ENCODE assay signal across 22 cellular contexts in the genomic region with DNA sequence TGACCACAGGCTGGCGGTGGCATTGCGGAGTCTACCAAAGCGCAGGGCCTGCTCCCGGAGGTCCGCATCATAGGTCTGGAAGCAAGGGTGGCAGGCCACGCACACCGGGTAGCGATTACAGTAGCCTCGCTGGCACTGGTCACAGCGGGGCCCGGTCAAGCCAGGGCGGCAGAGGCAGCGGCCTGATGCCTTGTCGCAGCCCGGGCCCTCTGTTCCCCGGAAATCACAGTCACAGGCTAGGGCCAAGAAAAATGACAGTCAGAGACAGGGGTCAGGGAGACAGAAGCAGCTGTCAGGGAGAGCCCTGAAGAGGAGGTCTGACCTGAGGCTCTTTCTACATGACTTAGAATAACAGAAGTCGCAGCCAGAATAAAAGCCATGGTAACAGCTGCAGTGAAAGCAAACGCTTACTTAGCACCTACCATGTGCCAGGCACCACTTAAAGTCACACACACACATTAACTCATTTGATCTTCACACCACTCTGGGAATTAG. TPM values are rescaled to one million over a fixed set of nuclear protein-coding genes. Genes with fewer than 3 reads are reported as not detected.
DNase-seq lines count a peak whose midpoint lies in the region; ATAC-seq, FAIRE-seq and TF ChIP-seq lines count a peak whose summit lies in the region.
"Had no signal": no experiment of that assay in that cellular context is flagged by ENCODE, and none has a peak within 500 bp of the region (broad histone marks: within the 10 kb centered on the region; RNA-seq: fewer than 3 reads in every experiment).

No MANE protein-coding gene starts in this region.

- no peaks in the 10 kb centered on the region; the same call in 2 of the 3 replicates for H3K9me3 Mint-ChIP-seq in GM23338
- H3K9me3 Mint-ChIP-seq in astrocyte (ENCODE audit: unreplicated experiment), result peaks cover 2% of the 10 kb centered on the region
- H3K9me3 Mint-ChIP-seq in mesothelial cell of epicardium, result no peaks in the 10 kb centered on the region
- no peaks in the 10 kb centered on the region for H3K9me3 Mint-ChIP-seq in CD8-positive, alpha-beta T cell
- H3K9me3 Mint-ChIP-seq: central memory CD8-positive, alpha-beta T cell; effector memory CD8-positive, alpha-beta T cell; IgD-negative memory B cell; WTC11 had no signal

- H3K79me2 ChIP-seq in GM23338 (replicated peaks; ENCODE audit: insufficient read depth) (no peaks in the 10 kb centered on the region), astrocyte (ENCODE audit: insufficient read depth, low read length) (no peaks in the 10 kb centered on the region)

- H4K20me1 ChIP-seq in GM23338 (replicated peaks; ENCODE audit: insufficient read depth) (no peaks in the 10 kb centered on the region), astrocyte (ENCODE audit: insufficient read depth, low read length) (no peaks in the 10 kb centered on the region)

- H3K36me3 ChIP-seq in GM23338 (ENCODE audit: insufficient read depth) (no peaks in the 10 kb centered on the region), astrocyte (ENCODE audit: insufficient read depth, low read length) (no peaks in the 10 kb centered on the region)
- no peaks in the 10 kb centered on the region for H3K36me3 ChIP-seq in CD8-positive, alpha-beta T cell (ENCODE audit: insufficient read depth, low read length)
- H3K36me3 ChIP-seq: right lobe of liver had no signal

- H3K27me3 ChIP-seq in GM23338 (ENCODE audit: insufficient read depth) (no peaks in the 10 kb centered on the region), astrocyte (ENCODE audit: insufficient read depth, low read length) (no peaks in the 10 kb centered on the region)
- no peaks in the 10 kb centered on the region for H3K27me3 ChIP-seq in CD8-positive, alpha-beta T cell (ENCODE audit: insufficient read depth, low read length)
- H3K27me3 ChIP-seq: right lobe of liver had no signal

- intact Hi-C loops in left ventricle myocardium superior (cut with micrococcal nuclease), result no loop called here
- intact Hi-C loops in sciatic nerve (cut with DNase I), result no loop called here
- intact Hi-C loops in CD8-positive, alpha-beta T cell (cut with DNase I, micrococcal nuclease), result loop anchor here in 1 of 2 experiments (2.0 kb wide), 1 partner anchor 49 kb away; no protein-coding TSS in a partner anchor

- ATAC-seq in GM23338 (no peak), left ventricle myocardium superior (peak; percentile 29), sciatic nerve (peak; percentile 53)
- no peak for ATAC-seq in CD8-positive, alpha-beta T cell
- ATAC-seq: effector memory CD8-positive, alpha-beta T cell; right lobe of liver; WTC11 had no signal

- no peaks in the 10 kb centered on the region for H3K9me2 ChIP-seq in GM23338 (ENCODE audit: insufficient read depth)

- H2AFZ ChIP-seq in GM23338, result 0 out of 2 replicates have a peak overlapping the region, but pooled peaks have one; percentile 10
- no peak overlapping the region for H2AFZ ChIP-seq in astrocyte (ENCODE audit: low read depth, low read length)

- no peak for DNase-seq in GM23338 (ENCODE audit: low spot score)
- DNase-seq in astrocyte (ENCODE audit: low read depth), result no peak
- DNase-seq in left ventricle myocardium superior, result no peak
- DNase-seq in sciatic nerve (ENCODE audit: low spot score), result no peak
- no peak for DNase-seq in mesothelial cell of epicardium (ENCODE audit: low spot score in 2 of 2, unreplicated experiment in 2 of 2)
- no peak for DNase-seq in GM12892 (ENCODE audit: insufficient read length)
- DNase-seq in DMS153 (lab: John Stamatoyannopoulos, UW), result no peak
- DNase-seq in CD8-positive, alpha-beta T cell, result no peak
- DNase-seq: Calu3; effector memory CD8-positive, alpha-beta T cell; H7; kidney; MM.1S; right lobe of liver; SIG-M5; stimulated activated CD4-positive, alpha-beta T cell treated with anti-CD3 and anti-CD28 coated beads, Interleukin-2, amount 100 ng/mL, for 24 hours; T-helper 2 cell had no signal

- POLR2A ChIA-PET in CD8-positive, alpha-beta T cell (lab: Charles Lee), result no interaction called here

- H3K36me3 Mint-ChIP-seq in GM23338 (ENCODE audit: low read depth), result no peaks in the 10 kb centered on the region; the same call in 2 of the 3 replicates
- H3K36me3 Mint-ChIP-seq in astrocyte (ENCODE audit: low read depth, unreplicated experiment), result peaks cover 4% of the 10 kb centered on the region
- no peaks in the 10 kb centered on the region for H3K36me3 Mint-ChIP-seq in mesothelial cell of epicardium
- H3K36me3 Mint-ChIP-seq in CD8-positive, alpha-beta T cell, result no peaks in the 10 kb centered on the region
- H3K36me3 Mint-ChIP-seq: IgD-negative memory B cell, WTC11 had no signal

- H3K4me1 ChIP-seq in GM23338 (ENCODE audit: insufficient read depth) (peaks cover 12% of the 10 kb centered on the region), astrocyte (ENCODE audit: insufficient read depth, low read length) (peaks cover 15% of the 10 kb centered on the region)
- no peaks in the 10 kb centered on the region for H3K4me1 ChIP-seq in CD8-positive, alpha-beta T cell (ENCODE audit: insufficient read depth, low read length)

- no peak for TF ChIP-seq POLR2A in GM12892 (IDR thresholded peaks at IDR 0.05; ENCODE audit: low read depth, low read length)

- no peaks in the 10 kb centered on the region for H3K9me3 ChIP-seq in astrocyte (ENCODE audit: insufficient read depth, low read depth, low read length)
- H3K9me3 ChIP-seq in CD8-positive, alpha-beta T cell (ENCODE audit: low read length), result no peaks in the 10 kb centered on the region
- H3K9me3 ChIP-seq: right lobe of liver had no signal

- FAIRE-seq in astrocyte (lab: Jason Lieb, UNC) (no peak), GM12892 (lab: Jason Lieb, UNC) (no peak)
- FAIRE-seq: G401.6, kidney had no signal

- H3K27ac ChIP-seq in GM23338 (ENCODE audit: low read depth), result no peak overlapping the region
- H3K27ac ChIP-seq in astrocyte (ENCODE audit: low read depth, low read length), result no peak overlapping the region
- H3K27ac ChIP-seq in CD8-positive, alpha-beta T cell (ENCODE audit: low read depth, low read length), result no peak overlapping the region
- H3K27ac ChIP-seq: right lobe of liver had no signal

- H3F3A ChIP-seq in GM23338 (replicated peaks; ENCODE audit: low read depth), result no peaks in the 10 kb centered on the region

- H3K9ac ChIP-seq in astrocyte (ENCODE audit: low read length), result no peak overlapping the region

- H3K4me3 Mint-ChIP-seq in GM23338 (no peak overlapping the region), astrocyte (ENCODE audit: unreplicated experiment) (no peak overlapping the region), mesothelial cell of epicardium (no peak overlapping the region)
- no peak overlapping the region for H3K4me3 Mint-ChIP-seq in CD8-positive, alpha-beta T cell
- H3K4me3 Mint-ChIP-seq: central memory CD8-positive, alpha-beta T cell; effector memory CD8-positive, alpha-beta T cell; IgD-negative memory B cell; WTC11 had no signal

- H3K4me1 Mint-ChIP-seq in GM23338 (peaks cover 28% of the 10 kb centered on the region), astrocyte (ENCODE audit: low read depth, unreplicated experiment) (peaks cover 27% of the 10 kb centered on the region), mesothelial cell of epicardium (peaks cover 13% of the 10 kb centered on the region)
- H3K4me1 Mint-ChIP-seq in CD8-positive, alpha-beta T cell (ENCODE audit: low read depth), result peaks cover 2% of the 10 kb centered on the region
- H3K4me1 Mint-ChIP-seq: central memory CD8-positive, alpha-beta T cell had no signal

- TF ChIP-seq CTCF in GM23338 (conservative IDR thresholded peaks at IDR 0.05; ENCODE audit: low read depth in 2 of 2) (no peak), astrocyte (IDR thresholded peaks at IDR 0.05; ENCODE audit: insufficient read depth, low read depth, low read length) (no peak), mesothelial cell of epicardium (IDR thresholded peaks at IDR 0.05; ENCODE audit: unreplicated experiment) (no peak)
- no peak for TF ChIP-seq CTCF in CD8-positive, alpha-beta T cell (IDR thresholded peaks at IDR 0.05)

- H3K4me2 ChIP-seq in GM23338, result no peak overlapping the region
- peak overlapping the region; percentile 50 for H3K4me2 ChIP-seq in astrocyte (ENCODE audit: low read length)

- H3K27me3 Mint-ChIP-seq in GM23338 (ENCODE audit: insufficient read depth, low read depth, poor library complexity) (peaks cover 8% of the 10 kb centered on the region), astrocyte (ENCODE audit: low read depth, unreplicated experiment) (peaks cover 23% of the 10 kb centered on the region), mesothelial cell of epicardium (ENCODE audit: low read depth) (peaks cover 18% of the 10 kb centered on the region)
- H3K27me3 Mint-ChIP-seq in CD8-positive, alpha-beta T cell (ENCODE audit: low read depth), result peaks cover 2% of the 10 kb centered on the region
- H3K27me3 Mint-ChIP-seq: central memory CD8-positive, alpha-beta T cell had no signal

- CTCF ChIA-PET in CD8-positive, alpha-beta T cell (lab: Charles Lee), result interaction anchor here (1.6 kb wide), 1 partner anchor 28 kb away, joined by 4 read pairs; no protein-coding TSS in a partner anchor

- H3K4me3 ChIP-seq in GM23338 (no peak overlapping the region), astrocyte (ENCODE audit: insufficient read depth, low read depth, low read length) (no peak overlapping the region)
- H3K4me3 ChIP-seq in CD8-positive, alpha-beta T cell (ENCODE audit: low read depth, low read length), result no peak overlapping the region
- H3K4me3 ChIP-seq: right lobe of liver had no signal

- no peak overlapping the region for H3K27ac Mint-ChIP-seq in GM23338
- H3K27ac Mint-ChIP-seq in astrocyte (ENCODE audit: unreplicated experiment), result no peak overlapping the region
- no peak overlapping the region for H3K27ac Mint-ChIP-seq in mesothelial cell of epicardium
- H3K27ac Mint-ChIP-seq in CD8-positive, alpha-beta T cell, result no peak overlapping the region
- H3K27ac Mint-ChIP-seq: IgD-negative memory B cell, WTC11 had no signal

RNA-seq across cellular contexts. Expression of a gene that starts 26.4 kb away (rescaled TPM):
- 0.52 and 0.93 TPM in 2 replicates for total RNA-seq in GM23338 (2014; rRNA removed; shearing (Covaris generic))
- 0.05 and 0.19 TPM in 2 replicates for polyA plus RNA-seq in GM23338 (2016; fragmentation: Nextera tagmentation; extraction: Ambion mirVana)
- total RNA-seq in astrocyte (4.2 and 6.1 TPM in 2 replicates), left ventricle myocardium superior (5.2 TPM), sciatic nerve (2.8 TPM), mesothelial cell of epicardium (34.7 to 37.0 TPM (median 37.0 TPM) in 3 replicates)
- 0.59 TPM for polyA plus RNA-seq in GM12892 (2012; ENCODE audit: missing spikeins)
- not detected for total RNA-seq in CD8-positive, alpha-beta T cell
- polyA plus RNA-seq: IgD-negative memory B cell had no signal

RNA-seq across cellular contexts. Expression of a gene that starts 42.3 kb away (rescaled TPM):
- 0.76 and 2.8 TPM in 2 replicates for total RNA-seq in GM23338 (2014; rRNA removed; shearing (Covaris generic))
- 0.09 and 0.32 TPM in 2 replicates for polyA plus RNA-seq in GM23338 (2016; fragmentation: Nextera tagmentation; extraction: Ambion mirVana)
- 0.41 and 0.45 TPM in 2 replicates for total RNA-seq in astrocyte
- total RNA-seq in left ventricle myocardium superior, result not detected
- total RNA-seq in sciatic nerve, result 0.18 TPM
- 3.8 to 5.2 TPM (median 4.5 TPM) in 3 replicates for total RNA-seq in mesothelial cell of epicardium
- 0.42 TPM for polyA plus RNA-seq in GM12892 (2012; ENCODE audit: missing spikeins)
- total RNA-seq in CD8-positive, alpha-beta T cell, result not detected
- total RNA-seq: activated CD8-positive, alpha-beta memory T cell treated with anti-CD3 and anti-CD28 coated beads for 36 hours; Calu3 had no signal
- polyA plus RNA-seq: IgD-negative memory B cell had no signal

RNA-seq across cellular contexts. Expression of a gene that starts 49.4 kb away (rescaled TPM):
- total RNA-seq in GM23338 (2014; rRNA removed; shearing (Covaris generic)), result 0.43 and 3.2 TPM in 2 replicates
- 6.0 and 8.2 TPM in 2 replicates for polyA plus RNA-seq in GM23338 (2016; fragmentation: Nextera tagmentation; extraction: Ambion mirVana)
- 5.9 and 15.1 TPM in 2 replicates for total RNA-seq in astrocyte
- total RNA-seq in left ventricle myocardium superior, result 594 TPM
- total RNA-seq in sciatic nerve, result 93.0 TPM
- 3.6 to 5.6 TPM (median 4.1 TPM) in 3 replicates for total RNA-seq in mesothelial cell of epicardium
- polyA plus RNA-seq in GM12892 (2012; ENCODE audit: missing spikeins), result 7.7 TPM
- total RNA-seq in CD8-positive, alpha-beta T cell, result 1 to 10 TPM; 1.4 to 1.5 TPM

Comparison
In these comparisons a context has a peak if more than half of its experiments do, and no peak if none do; other contexts are left out.
1. ATAC-seq: peak in left ventricle myocardium superior (single experiment) and sciatic nerve (single experiment); none in GM23338 (single experiment) and CD8-positive, alpha-beta T cell (single experiment).